ENCODE assay signal across 19 cellular contexts in genomic region chr5:34715711-34716110, GRCh38. TPM values are rescaled to one million over a fixed set of nuclear protein-coding genes. Genes with fewer than 3 reads are reported as not detected.
DNase-seq lines count a peak whose midpoint lies in the region; TF ChIP-seq lines count a peak whose summit lies in the region.
"Had no signal": no experiment of that assay in that cellular context is flagged by ENCODE, and none has a peak within 500 bp of the region (broad histone marks: within the 10 kb centered on the region; RNA-seq: fewer than 3 reads in every experiment).

No MANE protein-coding gene starts in this region.

- H3K4me1 Mint-ChIP-seq in osteocyte (ENCODE audit: unreplicated experiment), result peaks cover 57% of the 10 kb centered on the region
- peaks cover 24% of the 10 kb centered on the region for H3K4me1 Mint-ChIP-seq in progenitor cell of endocrine pancreas (ENCODE audit: low read depth)

- no peak overlapping the region for H3K4me3 Mint-ChIP-seq in osteocyte (ENCODE audit: unreplicated experiment)
- H3K4me3 Mint-ChIP-seq in progenitor cell of endocrine pancreas (ENCODE audit: low read depth), result no peak overlapping the region
- H3K4me3 Mint-ChIP-seq: CD4-positive, alpha-beta T cell; neural progenitor cell; T-helper 1 cell treated with Interleukin-12 subunit alpha and Interleukin-12 subunit beta and Interleukin-4 antibody, amounts not matched to agents 30 μg/mL and 1 μg/mL, for 36 hours had no signal

- H3K27ac Mint-ChIP-seq in osteocyte (ENCODE audit: unreplicated experiment) (peak overlapping the region; percentile 51), progenitor cell of endocrine pancreas (no peak overlapping the region)
- H3K27ac Mint-ChIP-seq: CD4-positive, alpha-beta T cell; neural progenitor cell; T-helper 1 cell treated with Interleukin-12 subunit alpha and Interleukin-12 subunit beta and Interleukin-4 antibody, amounts not matched to agents 30 μg/mL and 1 μg/mL, for 36 hours had no signal

- no peaks in the 10 kb centered on the region for H3K9me3 Mint-ChIP-seq in osteocyte (ENCODE audit: unreplicated experiment)
- peaks cover 4% of the 10 kb centered on the region for H3K9me3 Mint-ChIP-seq in progenitor cell of endocrine pancreas (ENCODE audit: low read depth)
- H3K9me3 Mint-ChIP-seq: CD4-positive, alpha-beta T cell; neural progenitor cell; T-helper 1 cell treated with Interleukin-12 subunit alpha and Interleukin-12 subunit beta and Interleukin-4 antibody, amounts not matched to agents 30 μg/mL and 1 μg/mL, for 36 hours had no signal

- H3K36me3 Mint-ChIP-seq in osteocyte (ENCODE audit: unreplicated experiment) (peaks cover 14% of the 10 kb centered on the region), progenitor cell of endocrine pancreas (ENCODE audit: insufficient read depth) (peaks cover 23% of the 10 kb centered on the region)

- DNase-seq in ELR (ENCODE audit: low read depth) (peak; percentile 75), LHCN-M2 (ENCODE audit: low read depth) (peak; percentile 38), dermis microvascular lymphatic vessel endothelial cell (ENCODE audit: low read depth in 2 of 2) (peak; percentile 30 to 79), osteocyte (ENCODE audit: extremely low spot score, unreplicated experiment) (no peak), occipital lobe (lab: John Stamatoyannopoulos, UW) (no peak), NOMO-1 (lab: John Stamatoyannopoulos, UW; ENCODE audit: unreplicated experiment in 2 of 2) (no peak), progenitor cell of endocrine pancreas (ENCODE audit: low spot score, unreplicated experiment) (no peak)
- no peak for DNase-seq in activated T-cell treated with anti-CD3 and anti-CD28 coated beads, Interleukin-2, amount 50 U/mL, for 48 hours
- DNase-seq: activated gamma-delta T cell treated with Interleukin-2 at 50 U/mL for 16 hours; amniotic stem cell; CD4-positive, alpha-beta T cell; colonic mucosa; mucosa of descending colon; NCI-H1417 treated with DMSO at 0.1 percent for 48 hours; NCI-H524 treated with DMSO at 0.1 percent for 48 hours; SIG-M5; stimulated activated CD4-positive, alpha-beta T cell treated with anti-CD3 and anti-CD28 coated beads, Interleukin-15, amount 100 ng/mL, for 24 hours had no signal

- no peak for TF ChIP-seq CTCF in osteocyte (IDR thresholded peaks at IDR 0.05)
- no peak for TF ChIP-seq CTCF in progenitor cell of endocrine pancreas (IDR thresholded peaks at IDR 0.05; ENCODE audit: unreplicated experiment)

- H3K27me3 Mint-ChIP-seq in osteocyte (ENCODE audit: unreplicated experiment) (no peaks in the 10 kb centered on the region), progenitor cell of endocrine pancreas (no peaks in the 10 kb centered on the region)

RNA-seq across cellular contexts. Expression of gene RAI14, which starts 59.6 kb away (rescaled TPM):
- total RNA-seq in LHCN-M2 (2014; rRNA removed) (64.1 and 72.7 TPM in 2 replicates), dermis microvascular lymphatic vessel endothelial cell (149 and 192 TPM in 2 replicates), osteocyte (130 and 138 TPM in 2 replicates), occipital lobe (29.3 TPM), progenitor cell of endocrine pancreas (116 and 121 TPM in 2 replicates)
- 46.8 TPM for polyA plus RNA-seq in LHCN-M2 (2012)

Comparison
In these comparisons a context has a peak if more than half of its experiments do, and no peak if none do; other contexts are left out.
1. DNase-seq: peak in ELR (single experiment), LHCN-M2 (single experiment) and dermis microvascular lymphatic vessel endothelial cell (2 of 2); none in osteocyte (single experiment), occipital lobe (single experiment), activated T-cell treated with anti-CD3 and anti-CD28 coated beads, Interleukin-2, amount 50 U/mL, for 48 hours (0 of 2), NOMO-1 (0 of 2) and progenitor cell of endocrine pancreas (single experiment).